ENCODE assay signal across 8 cellular contexts in the genomic region with DNA sequence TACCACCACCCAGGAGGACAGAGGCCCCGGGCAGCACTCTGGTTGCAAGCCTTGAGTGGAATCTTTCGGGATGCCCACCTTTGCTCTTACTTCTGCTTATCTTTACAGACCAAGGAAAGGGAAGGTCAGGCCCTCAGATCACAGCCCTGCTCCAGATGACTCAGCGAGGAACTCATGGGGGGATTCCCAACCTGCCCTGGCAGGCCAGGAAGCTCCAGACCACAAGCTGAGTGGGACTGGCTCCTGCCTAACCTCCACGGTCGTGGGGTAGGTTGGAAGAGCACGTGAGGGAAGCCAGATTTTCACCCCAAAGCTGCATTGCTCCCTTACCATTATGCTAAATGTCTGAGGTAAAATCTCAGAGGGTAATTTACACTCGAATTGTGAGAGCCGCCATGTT. TPM values are rescaled to one million over a fixed set of nuclear protein-coding genes. Genes with fewer than 3 reads are reported as not detected.
DNase-seq lines count a peak whose midpoint lies in the region; ATAC-seq and TF ChIP-seq lines count a peak whose summit lies in the region.

No MANE protein-coding gene starts in this region.

- H3K4me1 Mint-ChIP-seq in activated naive CD8-positive, alpha-beta T cell treated with anti-CD3 and anti-CD28 coated beads, Interleukin-2, amount 50 U/mL, for 24 hours: peaks cover 96% of the 10 kb centered on the region

- peak overlapping the region; percentile 28 for H3K4me3 Mint-ChIP-seq in activated naive CD8-positive, alpha-beta T cell treated with anti-CD3 and anti-CD28 coated beads, Interleukin-2, amount 50 U/mL, for 24 hours

- no peaks in the 10 kb centered on the region for H3K27me3 Mint-ChIP-seq in activated naive CD8-positive, alpha-beta T cell treated with anti-CD3 and anti-CD28 coated beads, Interleukin-2, amount 50 U/mL, for 24 hours

- DNase-seq in GM10248 (ENCODE audit: extremely low spot score) (peak; percentile 45), RPMI7951 (ENCODE audit: low read depth) (peak; percentile 81), AML-193 (lab: John Stamatoyannopoulos, UW) (no peak)
- DNase-seq in activated naive CD8-positive, alpha-beta T cell treated with anti-CD3 and anti-CD28 coated beads, Interleukin-2, amount 50 U/mL, for 24 hours: peak; percentile 60
- peak; percentile 50 for DNase-seq in stimulated activated CD4-positive, alpha-beta T cell treated with anti-CD3 and anti-CD28 coated beads, Interleukin-1b, Interleukin-23, amount 100 ng/mL, for 48 hours

- H3K9me3 Mint-ChIP-seq in activated naive CD8-positive, alpha-beta T cell treated with anti-CD3 and anti-CD28 coated beads, Interleukin-2, amount 50 U/mL, for 24 hours: no peaks in the 10 kb centered on the region

- peak overlapping the region; percentile 84 for H3K27ac Mint-ChIP-seq in activated naive CD8-positive, alpha-beta T cell treated with anti-CD3 and anti-CD28 coated beads, Interleukin-2, amount 50 U/mL, for 24 hours

- CTCF ChIA-PET in GM10248 (lab: Yijun Ruan, JAX): interaction anchor here (0.8 to 22.3 kb wide), 5 partner anchors 10 to 28 kb away, joined by 4 to 268 read pairs (median 7); a partner anchor contains a TSS

- TF ChIP-seq CTCF in GM10248 (IDR thresholded peaks at IDR 0.05; ENCODE audit: control extremely low read depth, extremely low read depth, low read depth, missing control alignments): no peak

- H3K36me3 Mint-ChIP-seq in activated naive CD8-positive, alpha-beta T cell treated with anti-CD3 and anti-CD28 coated beads, Interleukin-2, amount 50 U/mL, for 24 hours (ENCODE audit: low read depth): peaks cover 9% of the 10 kb centered on the region

- ATAC-seq in activated naive CD8-positive, alpha-beta T cell treated with anti-CD3 and anti-CD28 coated beads, Interleukin-2, amount 50 U/mL, for 24 hours: peak; percentile 64
- no peak for ATAC-seq in GM18498 (IDR thresholded peaks at IDR 0.05; ENCODE audit: unreplicated experiment)
- no peak for ATAC-seq in HG03521 (IDR thresholded peaks at IDR 0.05; ENCODE audit: unreplicated experiment)
- ATAC-seq in HG03045 (IDR thresholded peaks at IDR 0.05; ENCODE audit: unreplicated experiment): no peak

- POLR2A ChIA-PET in GM10248 (lab: Yijun Ruan, JAX): interaction anchor here (1.0 kb wide), 1 partner anchor 12 kb away, joined by 6 read pairs; a partner anchor contains a TSS

RNA-seq across cellular contexts. Expression of a gene that starts 11.8 kb away (rescaled TPM):
- 18.5 and 23.2 TPM in 2 replicates for total RNA-seq in RPMI7951 (2014; rRNA removed; shearing (Covaris generic))

RNA-seq across cellular contexts. Expression of a gene that starts 25.6 kb away (rescaled TPM):
- 9.6 and 16.6 TPM in 2 replicates for total RNA-seq in RPMI7951 (2014; rRNA removed; shearing (Covaris generic))

RNA-seq across cellular contexts. Expression of a gene that starts 41.8 kb away (rescaled TPM):
- total RNA-seq in RPMI7951 (2014; rRNA removed; shearing (Covaris generic)): 16.3 and 33.9 TPM in 2 replicates

RNA-seq across cellular contexts. Expression of a gene that starts 41.9 kb away (rescaled TPM):
- 1.8 and 2.9 TPM in 2 replicates for total RNA-seq in RPMI7951 (2014; rRNA removed; shearing (Covaris generic))

RNA-seq across cellular contexts. Expression of a gene that starts 48.3 kb away (rescaled TPM):
- total RNA-seq in RPMI7951 (2014; rRNA removed; shearing (Covaris generic)): not detected in 2 replicates

Comparison
In these comparisons a context has a peak if more than half of its experiments do, and no peak if none do; other contexts are left out.
1. DNase-seq: peak in GM10248 (single experiment), RPMI7951 (single experiment), activated naive CD8-positive, alpha-beta T cell treated with anti-CD3 and anti-CD28 coated beads, Interleukin-2, amount 50 U/mL, for 24 hours (single experiment) and stimulated activated CD4-positive, alpha-beta T cell treated with anti-CD3 and anti-CD28 coated beads, Interleukin-1b, Interleukin-23, amount 100 ng/mL, for 48 hours (single experiment); none in AML-193 (0 of 2).